ENCODE assay signal across 8 cellular contexts in the genomic region with DNA sequence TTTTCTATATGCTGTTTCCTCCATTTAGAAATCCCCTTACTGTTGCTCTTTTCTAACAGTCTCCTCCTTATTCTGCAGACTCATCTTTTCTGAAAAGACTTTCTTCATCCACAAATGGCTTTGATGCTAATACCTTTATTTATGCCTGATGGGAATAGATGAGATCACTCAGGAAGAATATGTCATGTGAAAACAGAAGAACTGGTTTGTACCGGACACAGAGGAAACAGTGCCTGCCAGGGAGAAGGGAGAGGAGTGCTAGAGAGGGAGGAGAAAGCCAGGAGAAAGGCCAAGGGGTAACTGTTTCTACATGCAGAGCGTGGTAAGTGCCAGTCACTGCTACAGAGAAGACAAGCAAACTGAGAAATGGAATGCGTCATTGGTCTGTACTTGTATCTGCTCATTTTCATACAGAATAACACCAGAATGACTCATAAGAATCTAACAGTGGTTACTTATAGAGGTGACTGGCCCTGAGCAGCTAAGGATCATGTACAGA. TPM values are rescaled to one million over a fixed set of nuclear protein-coding genes. Genes with fewer than 3 reads are reported as not detected.
DNase-seq lines count a peak whose midpoint lies in the region; ATAC-seq lines count a peak whose summit lies in the region.

No MANE protein-coding gene starts in this region.

- H3K27me3 ChIP-seq in muscle layer of duodenum (ENCODE audit: low read depth, low read length) (no peaks in the 10 kb centered on the region), HAP-1 (ENCODE audit: low read depth) (no peaks in the 10 kb centered on the region)

- H3K27me3 Mint-ChIP-seq in activated CD8-positive, alpha-beta memory T cell treated with anti-CD3 and anti-CD28 coated beads, Interleukin-2, amount 10 ng/mL, durations not matched to agents 7 days and 5 days, result peaks cover 8% of the 10 kb centered on the region
- H3K27me3 Mint-ChIP-seq in dendritic cell treated with granulocyte-macrophage colony-stimulating factor and Interleukin-4, amounts not matched to agents 40 ng/mL and 50 ng/mL, for 4 days, result peaks cover under 1% of the 10 kb centered on the region

- peak; percentile 96 for ATAC-seq in activated CD8-positive, alpha-beta memory T cell treated with anti-CD3 and anti-CD28 coated beads, Interleukin-2, amount 10 ng/mL, durations not matched to agents 7 days and 5 days
- ATAC-seq in HG02610 (IDR thresholded peaks at IDR 0.05; ENCODE audit: unreplicated experiment), result peak; percentile 100

- H3K4me3 Mint-ChIP-seq in activated CD8-positive, alpha-beta memory T cell treated with anti-CD3 and anti-CD28 coated beads, Interleukin-2, amount 10 ng/mL, durations not matched to agents 7 days and 5 days, result no peak overlapping the region
- no peak overlapping the region for H3K4me3 Mint-ChIP-seq in dendritic cell treated with granulocyte-macrophage colony-stimulating factor and Interleukin-4, amounts not matched to agents 40 ng/mL and 50 ng/mL, for 4 days

- H3K4me1 ChIP-seq in muscle layer of duodenum (ENCODE audit: control insufficient read depth in 1 of 2, insufficient read depth in 2 of 2, low read length in 2 of 2) (peaks cover 11 to 16% of the 10 kb centered on the region in 2 donors), HAP-1 (no peaks in the 10 kb centered on the region)

- H3K9me3 ChIP-seq in muscle layer of duodenum (ENCODE audit: control insufficient read depth in 1 of 2, low read length in 2 of 2) (peaks cover 0 to 3% of the 10 kb centered on the region in 2 donors), HAP-1 (no peaks in the 10 kb centered on the region)

- no peaks in the 10 kb centered on the region for H3K36me3 Mint-ChIP-seq in activated CD8-positive, alpha-beta memory T cell treated with anti-CD3 and anti-CD28 coated beads, Interleukin-2, amount 10 ng/mL, durations not matched to agents 7 days and 5 days
- H3K36me3 Mint-ChIP-seq in dendritic cell treated with granulocyte-macrophage colony-stimulating factor and Interleukin-4, amounts not matched to agents 40 ng/mL and 50 ng/mL, for 4 days (ENCODE audit: low read depth), result no peaks in the 10 kb centered on the region

- no peak for DNase-seq in activated CD8-positive, alpha-beta memory T cell treated with anti-CD3 and anti-CD28 coated beads, Interleukin-2, amount 10 ng/mL, durations not matched to agents 7 days and 5 days
- no peak for DNase-seq in activated CD8-positive, alpha-beta memory T cell treated with anti-CD3 and anti-CD28 coated beads for 24 hours
- DNase-seq in NCI-H446 (lab: John Stamatoyannopoulos, UW), result peak; percentile 60 to 79
- no peak for DNase-seq in HAP-1 (ENCODE audit: low spot score in 2 of 2)
- DNase-seq in NCI-H526 treated with DMSO at 0.1 percent for 48 hours (lab: John Stamatoyannopoulos, UW), result no peak

- H3K36me3 ChIP-seq in muscle layer of duodenum (ENCODE audit: control insufficient read depth in 1 of 2, insufficient read depth in 2 of 2, low read length in 2 of 2) (no peaks in the 10 kb centered on the region), HAP-1 (replicated peaks) (no peaks in the 10 kb centered on the region)

- intact Hi-C loops in dendritic cell treated with granulocyte-macrophage colony-stimulating factor and Interleukin-4, amounts not matched to agents 40 ng/mL and 50 ng/mL, for 4 days (cut with micrococcal nuclease), result no loop called here

- peak overlapping the region; percentile 7 for H3K27ac Mint-ChIP-seq in activated CD8-positive, alpha-beta memory T cell treated with anti-CD3 and anti-CD28 coated beads, Interleukin-2, amount 10 ng/mL, durations not matched to agents 7 days and 5 days
- peak overlapping the region; percentile 9 for H3K27ac Mint-ChIP-seq in dendritic cell treated with granulocyte-macrophage colony-stimulating factor and Interleukin-4, amounts not matched to agents 40 ng/mL and 50 ng/mL, for 4 days

- no peaks in the 10 kb centered on the region for H3K9me3 Mint-ChIP-seq in activated CD8-positive, alpha-beta memory T cell treated with anti-CD3 and anti-CD28 coated beads, Interleukin-2, amount 10 ng/mL, durations not matched to agents 7 days and 5 days (ENCODE audit: low read depth)
- H3K9me3 Mint-ChIP-seq in dendritic cell treated with granulocyte-macrophage colony-stimulating factor and Interleukin-4, amounts not matched to agents 40 ng/mL and 50 ng/mL, for 4 days, result no peaks in the 10 kb centered on the region

- H3K27ac ChIP-seq in muscle layer of duodenum (ENCODE audit: low read length), result peak overlapping the region; percentile 68

- peaks cover 9% of the 10 kb centered on the region for H3K4me1 Mint-ChIP-seq in activated CD8-positive, alpha-beta memory T cell treated with anti-CD3 and anti-CD28 coated beads, Interleukin-2, amount 10 ng/mL, durations not matched to agents 7 days and 5 days
- H3K4me1 Mint-ChIP-seq in dendritic cell treated with granulocyte-macrophage colony-stimulating factor and Interleukin-4, amounts not matched to agents 40 ng/mL and 50 ng/mL, for 4 days (ENCODE audit: low read depth), result peaks cover 6% of the 10 kb centered on the region

- H3K4me3 ChIP-seq in muscle layer of duodenum (ENCODE audit: low read depth in 1 of 2, low read length in 2 of 2) (no peak overlapping the region), HAP-1 (no peak overlapping the region)

- CTCF ChIA-PET in activated CD8-positive, alpha-beta memory T cell treated with anti-CD3 and anti-CD28 coated beads, Interleukin-2, amount 10 ng/mL, durations not matched to agents 7 days and 5 days (lab: Charles Lee), result no interaction called here

- in situ Hi-C loops in HAP-1 (cut with MboI; ENCODE audit: low sequenced_read_pairs), result no loop called here

RNA-seq across cellular contexts. Expression of a gene that starts 45.9 kb away (rescaled TPM):
- total RNA-seq in activated CD8-positive, alpha-beta memory T cell treated with anti-CD3 and anti-CD28 coated beads, Interleukin-2, amount 10 ng/mL, durations not matched to agents 7 days and 5 days, result 10 to 100 TPM; 49.1 to 54.2 TPM

Comparison
In these comparisons a context has a peak if more than half of its experiments do, and no peak if none do; other contexts are left out.
1. DNase-seq: peak in NCI-H446 (2 of 2); none in activated CD8-positive, alpha-beta memory T cell treated with anti-CD3 and anti-CD28 coated beads, Interleukin-2, amount 10 ng/mL, durations not matched to agents 7 days and 5 days (single experiment), activated CD8-positive, alpha-beta memory T cell treated with anti-CD3 and anti-CD28 coated beads for 24 hours (single experiment), HAP-1 (0 of 2) and NCI-H526 treated with DMSO at 0.1 percent for 48 hours (single experiment).